ENCODE assay signal across 1 cellular context in genomic region chr2:112754562-112754961, GRCh38.
TF ChIP-seq lines count a peak whose summit lies in the region.

No MANE protein-coding gene starts in this region.

TF ChIP-seq in K562, 482 proteins besides CTCF, POLR2A, EP300 and RAD21:
- TF ChIP-seq ZNF24 (IDR thresholded peaks at IDR 0.05) (no peak), DNMT1 (IDR thresholded peaks at IDR 0.05) (no peak), SUPT5H (IDR thresholded peaks at IDR 0.05) (0 out of 2 replicates have a peak, but pooled peaks have one; percentile 8)
TF ChIP-seq in K562: peak in this region for 1.
